In genomic region chr4:124118061-124118460, GRCh38 we compare ENCODE assay signal across 19 cellular contexts.
DNase-seq lines count a peak whose midpoint lies in the region; ATAC-seq and TF ChIP-seq lines count a peak whose summit lies in the region.
"Had no signal": no experiment of that assay in that cellular context is flagged by ENCODE, and none has a peak within 500 bp of the region (broad histone marks: within the 10 kb centered on the region; RNA-seq: fewer than 3 reads in every experiment).

No MANE protein-coding gene starts in this region.

- H3K9me2 ChIP-seq in GM23248 (ENCODE audit: insufficient read depth) (no peaks in the 10 kb centered on the region), SK-N-SH (no peaks in the 10 kb centered on the region)

- H3K27me3 ChIP-seq in GM23248 (replicated peaks; ENCODE audit: insufficient read depth), result no peaks in the 10 kb centered on the region
- H3K27me3 ChIP-seq in SK-N-SH (ENCODE audit: insufficient read depth), result no peaks in the 10 kb centered on the region
- H3K27me3 ChIP-seq: BE2C had no signal

- H4K20me1 ChIP-seq in GM23248 (ENCODE audit: insufficient read depth), result no peaks in the 10 kb centered on the region
- no peaks in the 10 kb centered on the region for H4K20me1 ChIP-seq in SK-N-SH (ENCODE audit: insufficient read depth)

- H3K36me3 ChIP-seq in GM23248 (ENCODE audit: low read depth), result no peaks in the 10 kb centered on the region
- H3K36me3 ChIP-seq in SK-N-SH (replicated peaks in 1 of 2; ENCODE audit: control insufficient read depth in 1 of 2, insufficient read depth in 2 of 2, low read length in 1 of 2), result no peaks in the 10 kb centered on the region
- H3K36me3 ChIP-seq: BE2C had no signal

- H2AFZ ChIP-seq in GM23248 (no peak overlapping the region), SK-N-SH (ENCODE audit: low read depth) (no peak overlapping the region)

- TF ChIP-seq RAD21 in SK-N-SH (IDR thresholded peaks at IDR 0.05; ENCODE audit: low read length), result no peak

- TF ChIP-seq EP300 in SK-N-SH (IDR thresholded peaks at IDR 0.05; ENCODE audit: borderline replicate concordance in 1 of 2, low read depth in 1 of 2, low read length in 1 of 2), result no peak

- WGBS in GM23248 (ENCODE audit: low coverage in 1 of 2, low lambda C conversion rate in 2 of 2, missing lambda C conversion rate in 2 of 2), 2 experiments, result 52 to 58% methylated on average over 2 of the region's 2 CpGs
- WGBS in SK-N-SH (ENCODE audit: low lambda C conversion rate), result 50% methylated on average over 2 of the region's 2 CpGs

- H3K9ac ChIP-seq in GM23248 (no peak overlapping the region), SK-N-SH (no peak overlapping the region)

- POLR2A ChIA-PET in SK-N-SH (lab: Yijun Ruan, JAX), result no interaction called here

- DNase-seq in GM23248 (peak; percentile 10), SK-N-SH (no peak), fibroblast of mammary gland (ENCODE audit: low read depth) (peak; percentile 57), DMS79 (lab: John Stamatoyannopoulos, UW) (no peak), DMS53 treated with DMSO at 0.1 percent for 48 hours (lab: John Stamatoyannopoulos, UW; ENCODE audit: unreplicated experiment) (no peak)
- DNase-seq: ACHN; BE2C; C1 segment of cervical spinal cord; Caco-2; CD4-positive, alpha-beta T cell; DMS153; DND-41; GOT3; H7; HFFc6; KG1 had no signal

- no peaks in the 10 kb centered on the region for H3K9me3 ChIP-seq in GM23248 (ENCODE audit: low read depth)
- no peaks in the 10 kb centered on the region for H3K9me3 ChIP-seq in SK-N-SH
- H3K9me3 ChIP-seq: BE2C, Caco-2 had no signal

- H3K4me1 ChIP-seq in GM23248 (ENCODE audit: insufficient read depth) (peaks cover 7% of the 10 kb centered on the region; the same call in 1 of the 2 replicates), SK-N-SH (ENCODE audit: control insufficient read depth in 1 of 2, insufficient read depth in 2 of 2, low read depth in 1 of 2, low read length in 1 of 2) (peaks cover 0 to 7% of the 10 kb centered on the region in 2 experiments; a peak in 2 of 4 replicates)
- H3K4me1 ChIP-seq: BE2C, Caco-2 had no signal

- CTCF ChIA-PET in SK-N-SH (lab: Yijun Ruan, JAX), result interaction anchor here (0.6 kb wide), 1 partner anchor 1358 kb away, joined by 5 read pairs; no protein-coding TSS in a partner anchor

- ATAC-seq in HG02885 (IDR thresholded peaks at IDR 0.05; ENCODE audit: poor library complexity, unreplicated experiment) (no peak), HG03571 (IDR thresholded peaks at IDR 0.05; ENCODE audit: unreplicated experiment) (no peak)
- ATAC-seq: HCT116 had no signal

- H3K4me2 ChIP-seq in GM23248 (ENCODE audit: unreplicated experiment) (no peak overlapping the region), SK-N-SH (no peak overlapping the region)

- no peak overlapping the region for H3K4me3 ChIP-seq in GM23248
- no peak overlapping the region for H3K4me3 ChIP-seq in SK-N-SH (ENCODE audit: low read depth in 2 of 2, low read length in 1 of 2)
- H3K4me3 ChIP-seq in fibroblast of mammary gland (ENCODE audit: control insufficient read depth, low read depth, low read length), result no peak overlapping the region

- TF ChIP-seq CTCF in SK-N-SH (IDR thresholded peaks at IDR 0.05) (no peak), fibroblast of mammary gland (conservative IDR thresholded peaks at IDR 0.05; ENCODE audit: control insufficient read depth, insufficient read depth, low read depth, low read length) (no peak)

- H3F3A ChIP-seq in GM23248 (ENCODE audit: insufficient read depth) (no peaks in the 10 kb centered on the region; the same call in 1 of the 2 replicates), SK-N-SH (replicated peaks; ENCODE audit: insufficient read depth) (no peaks in the 10 kb centered on the region)

- in situ Hi-C loops in GM23248 (cut with MboI), result loop anchor here (25.0 kb wide), 1 partner anchor 981 kb away; no protein-coding TSS in a partner anchor

- H3K27ac ChIP-seq in GM23248 (no peak overlapping the region), SK-N-SH (ENCODE audit: low read depth in 2 of 2, low read length in 1 of 2) (no peak overlapping the region)

- H3K79me2 ChIP-seq in GM23248 (ENCODE audit: insufficient read depth), result no peaks in the 10 kb centered on the region
- no peaks in the 10 kb centered on the region for H3K79me2 ChIP-seq in SK-N-SH (ENCODE audit: insufficient read depth)

TF ChIP-seq in SK-N-SH, 30 proteins besides CTCF, POLR2A, EP300 and RAD21:
- TF ChIP-seq TEAD4 (IDR thresholded peaks at IDR 0.05; ENCODE audit: borderline replicate concordance, insufficient read depth), result no peak
- TF ChIP-seq PBX3 (IDR thresholded peaks at IDR 0.05), result 0 out of 2 replicates have a peak, but pooled peaks have one; percentile 13
- peak; percentile 29; the same call in 1 of the 2 replicates for TF ChIP-seq NFIC (IDR thresholded peaks at IDR 0.05; ENCODE audit: borderline replicate concordance)

Comparison
In these comparisons a context has a peak if more than half of its experiments do, and no peak if none do; other contexts are left out.
1. DNase-seq: peak in GM23248 (single experiment) and fibroblast of mammary gland (single experiment); none in SK-N-SH (single experiment), DMS79 (single experiment) and DMS53 treated with DMSO at 0.1 percent for 48 hours (single experiment).